Comparison of ENCODE assay signal across 8 cellular contexts in genomic region chr13:107211073-107211472, GRCh38.
DNase-seq lines count a peak whose midpoint lies in the region; ATAC-seq lines count a peak whose summit lies in the region.

No MANE protein-coding gene starts in this region.

- H3K9me3 Mint-ChIP-seq in immature natural killer cell = no peaks in the 10 kb centered on the region

- peak; percentile 74 for DNase-seq in AG08395 (ENCODE audit: low spot score)
- DNase-seq in NCI-H1417 treated with DMSO at 0.1 percent for 48 hours (lab: John Stamatoyannopoulos, UW) = peak; percentile 99
- peak; percentile 39 for DNase-seq in SKM-1 (lab: John Stamatoyannopoulos, UW; ENCODE audit: unreplicated experiment)
- DNase-seq in brain pericyte (ENCODE audit: low read depth, low spot score) = peak; percentile 72
- peak; percentile 2 to 3 (median 3) for DNase-seq in immature natural killer cell
- DNase-seq in stimulated activated CD4-positive, alpha-beta T cell treated with anti-CD3 and anti-CD28 coated beads, Interleukin-15, amount 100 ng/mL, for 24 hours = peak; percentile 65

- ATAC-seq in GM18511 (IDR thresholded peaks at IDR 0.05; ENCODE audit: unreplicated experiment) (peak; percentile 99), HG02938 (IDR thresholded peaks at IDR 0.05; ENCODE audit: unreplicated experiment) (peak; percentile 98)

- no peak overlapping the region for H3K4me3 Mint-ChIP-seq in immature natural killer cell

- H3K36me3 Mint-ChIP-seq in immature natural killer cell = no peaks in the 10 kb centered on the region

- H3K4me1 Mint-ChIP-seq in immature natural killer cell = no peaks in the 10 kb centered on the region

- H3K27me3 Mint-ChIP-seq in immature natural killer cell (ENCODE audit: low read depth in 3 of 3) = peaks cover 0 to 1% (median 0%) of the 10 kb centered on the region in 3 donors

- no peak overlapping the region for H3K27ac Mint-ChIP-seq in immature natural killer cell

Comparison
In these comparisons a context has a peak if more than half of its experiments do, and no peak if none do; other contexts are left out.
1. Peak in every context shown above with its lines: DNase-seq and ATAC-seq.
2. DNase-seq: peak in every context shown above with its lines; median percentile 99 in NCI-H1417 treated with DMSO at 0.1 percent for 48 hours; 74 in AG08395; 72 in brain pericyte; 65 in stimulated activated CD4-positive, alpha-beta T cell treated with anti-CD3 and anti-CD28 coated beads, Interleukin-15, amount 100 ng/mL, for 24 hours; 39 in SKM-1; 3 in immature natural killer cell.